In the genomic region with DNA sequence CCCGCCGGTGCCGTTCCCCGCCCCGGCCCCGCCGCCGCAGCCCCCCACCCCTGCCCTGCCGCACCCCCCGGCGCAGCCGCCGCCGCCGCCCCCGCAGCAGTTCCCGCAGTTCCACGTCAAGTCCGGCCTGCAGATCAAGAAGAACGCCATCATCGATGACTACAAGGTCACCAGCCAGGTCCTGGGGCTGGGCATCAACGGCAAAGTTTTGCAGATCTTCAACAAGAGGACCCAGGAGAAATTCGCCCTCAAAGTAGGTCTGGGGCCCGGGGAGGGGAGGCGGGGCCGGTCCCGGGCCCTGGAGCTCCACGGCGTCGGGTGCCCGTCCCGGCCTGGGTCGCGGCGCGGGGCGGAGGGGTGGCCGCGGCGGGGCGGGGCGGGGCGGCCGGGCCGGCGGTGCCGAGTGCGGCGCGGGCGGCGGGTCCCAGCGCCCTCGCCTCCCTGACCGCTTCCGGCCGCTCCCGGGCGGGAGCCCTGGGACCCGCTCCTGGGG, we compare ENCODE assay signal across 8 cellular contexts. TPM values are rescaled to one million over a fixed set of nuclear protein-coding genes. Genes with fewer than 3 reads are reported as not detected.
DNase-seq lines count a peak whose midpoint lies in the region; ATAC-seq and TF ChIP-seq lines count a peak whose summit lies in the region.

No MANE protein-coding gene starts in this region.

- H3K79me2 ChIP-seq in GM23338 (replicated peaks; ENCODE audit: insufficient read depth) (peaks cover 37% of the 10 kb centered on the region), PC-9 (ENCODE audit: low read depth) (peaks cover 47% of the 10 kb centered on the region)

- H3K9me3 Mint-ChIP-seq in Caco-2 (ENCODE audit: unreplicated experiment) (no peaks in the 10 kb centered on the region), GM23338 (no peaks in the 10 kb centered on the region)

- BruUV-seq in Caco-2 (replicated peaks; lab: Mats Ljungman, UMichigan) (no TSS peak), PC-9 (replicated peaks; lab: Mats Ljungman, UMichigan) (no TSS peak)

- TF ChIP-seq POLR2A in spleen (IDR thresholded peaks at IDR 0.05) = no peak

- H3K4me1 Mint-ChIP-seq in Caco-2 (ENCODE audit: low read depth, unreplicated experiment) (peaks cover 43% of the 10 kb centered on the region), GM23338 (peaks cover 48% of the 10 kb centered on the region)

- no peaks in the 10 kb centered on the region for H3K9me3 ChIP-seq in Caco-2
- H3K9me3 ChIP-seq in PC-9 (ENCODE audit: insufficient read depth, low read depth) = no peaks in the 10 kb centered on the region
- H3K9me3 ChIP-seq in iPS-15b (ENCODE audit: control insufficient read depth, insufficient read depth, low read length) = no peaks in the 10 kb centered on the region
- no peaks in the 10 kb centered on the region for H3K9me3 ChIP-seq in spleen

- H3K4me1 ChIP-seq in Caco-2 = peaks cover 54% of the 10 kb centered on the region
- H3K4me1 ChIP-seq in GM23338 (ENCODE audit: insufficient read depth) = peaks cover 42% of the 10 kb centered on the region
- peaks cover 25% of the 10 kb centered on the region for H3K4me1 ChIP-seq in PC-9 (replicated peaks; ENCODE audit: insufficient read depth)
- H3K4me1 ChIP-seq in iPS-15b (ENCODE audit: control insufficient read depth, insufficient read depth, low read length) = peaks cover 39% of the 10 kb centered on the region
- H3K4me1 ChIP-seq in spleen = peaks cover 33 to 88% (median 72%) of the 10 kb centered on the region in 6 donors

- H3K4me3 Mint-ChIP-seq in Caco-2 (ENCODE audit: unreplicated experiment) = peak overlapping the region; percentile 80
- H3K4me3 Mint-ChIP-seq in GM23338 = peak overlapping the region; percentile 93

- H3K27me3 Mint-ChIP-seq in Caco-2 (ENCODE audit: insufficient read depth, unreplicated experiment) = no peaks in the 10 kb centered on the region
- H3K27me3 Mint-ChIP-seq in GM23338 (ENCODE audit: insufficient read depth, low read depth, poor library complexity) = peaks cover 39% of the 10 kb centered on the region

- H4K20me1 ChIP-seq in GM23338 (replicated peaks; ENCODE audit: insufficient read depth) (peaks cover 38% of the 10 kb centered on the region), PC-9 (ENCODE audit: insufficient read depth) (peaks cover 40% of the 10 kb centered on the region)

- POLR2A ChIA-PET in Caco-2 (lab: Charles Lee) = interaction anchor here (1.8 kb wide), 1 partner anchor 10 kb away, joined by 7 read pairs; no protein-coding TSS in a partner anchor
- POLR2A ChIA-PET in PC-9 (lab: Charles Lee; ENCODE audit: unreplicated experiment) = interaction anchor here (0.6 kb wide), 1 partner anchor 25 kb away, joined by 3 read pairs; no protein-coding TSS in a partner anchor

- DNase-seq in Caco-2 = peak in 1 of 2 experiments; percentile 51
- DNase-seq in GM23338 (ENCODE audit: low spot score) = peak; percentile 68
- no peak for DNase-seq in PC-9
- no peak for DNase-seq in astrocyte of the cerebellum (ENCODE audit: low read depth)
- peak; percentile 91 for DNase-seq in spleen
- no peak for DNase-seq in ureter (ENCODE audit: low spot score)
- DNase-seq in kidney glomerular epithelial cell (lab: John Stamatoyannopoulos, UW) = no peak

- H3K27ac ChIP-seq in GM23338 (ENCODE audit: low read depth) (no peak overlapping the region), PC-9 (peak overlapping the region; percentile 82), spleen (peak overlapping the region; percentile 88 to 99 (median 96))

- H3K27ac Mint-ChIP-seq in Caco-2 (ENCODE audit: unreplicated experiment) (peak overlapping the region; percentile 70), GM23338 (peak overlapping the region; percentile 65; the same call in 1 of the 2 replicates)

- H3K4me3 ChIP-seq in Caco-2 (ENCODE audit: low read depth, low read length) (peak overlapping the region; percentile 72), GM23338 (peak overlapping the region; percentile 78), PC-9 (peak overlapping the region; percentile 99), astrocyte of the cerebellum (ENCODE audit: low read depth, low read length) (peak overlapping the region; percentile 62), iPS-15b (ENCODE audit: low read depth, low read length) (peak overlapping the region; percentile 95), spleen (peak overlapping the region; percentile 68 to 88 (median 80))

- H3F3A ChIP-seq in GM23338 (replicated peaks; ENCODE audit: low read depth) = peaks cover 11% of the 10 kb centered on the region; the same call in 1 of the 2 replicates
- H3F3A ChIP-seq in PC-9 (ENCODE audit: insufficient read depth, low read depth) = peaks cover 5% of the 10 kb centered on the region; the same call in 1 of the 2 replicates

- WGBS in spleen, 5 donors = 0 to 1% (median 0%) methylated on average over 35 to 60 of the region's 60 CpGs

- H3K36me3 ChIP-seq in Caco-2 (ENCODE audit: control insufficient read depth, insufficient read depth, low read length) = no peaks in the 10 kb centered on the region
- H3K36me3 ChIP-seq in GM23338 (ENCODE audit: insufficient read depth) = no peaks in the 10 kb centered on the region
- no peaks in the 10 kb centered on the region for H3K36me3 ChIP-seq in PC-9 (ENCODE audit: low read depth)
- no peaks in the 10 kb centered on the region for H3K36me3 ChIP-seq in iPS-15b (ENCODE audit: control insufficient read depth, insufficient read depth, low read length)
- peaks cover 0 to 8% (median 0%) of the 10 kb centered on the region in 6 donors for H3K36me3 ChIP-seq in spleen

- in situ Hi-C loops in astrocyte of the cerebellum (cut with HindIII; ENCODE audit: low sequenced_read_pairs) = no loop called here

- H3K4me2 ChIP-seq in GM23338 = peak overlapping the region; percentile 86
- H3K4me2 ChIP-seq in PC-9 = peak overlapping the region; percentile 78

- H3K9me2 ChIP-seq in GM23338 (ENCODE audit: insufficient read depth) (no peaks in the 10 kb centered on the region), PC-9 (ENCODE audit: insufficient read depth) (no peaks in the 10 kb centered on the region)

- H2AFZ ChIP-seq in GM23338 = no peak overlapping the region; the same call in 1 of the 2 replicates
- peak overlapping the region; percentile 72 for H2AFZ ChIP-seq in PC-9

- CTCF ChIA-PET in Caco-2 (lab: Charles Lee) = no interaction called here
- CTCF ChIA-PET in PC-9 (lab: Charles Lee) = no interaction called here

- H3K27me3 ChIP-seq in Caco-2 (replicated peaks; ENCODE audit: control insufficient read depth, insufficient read depth, low read length) = no peaks in the 10 kb centered on the region
- H3K27me3 ChIP-seq in GM23338 (ENCODE audit: insufficient read depth) = peaks cover 43% of the 10 kb centered on the region
- no peaks in the 10 kb centered on the region for H3K27me3 ChIP-seq in PC-9 (ENCODE audit: insufficient read depth, low read depth)
- peaks cover 30% of the 10 kb centered on the region for H3K27me3 ChIP-seq in iPS-15b (ENCODE audit: control insufficient read depth, insufficient read depth, low read length)
- no peaks in the 10 kb centered on the region for H3K27me3 ChIP-seq in spleen (replicated peaks in 1 of 7)

- TF ChIP-seq CTCF in Caco-2 (IDR thresholded peaks at IDR 0.05; ENCODE audit: insufficient read depth in 1 of 2, low read depth in 1 of 2, low read length in 1 of 2, severe bottlenecking in 1 of 2, unreplicated experiment in 1 of 2) = no peak
- TF ChIP-seq CTCF in GM23338 (conservative IDR thresholded peaks at IDR 0.05; ENCODE audit: low read depth in 2 of 2) = no peak
- no peak for TF ChIP-seq CTCF in PC-9 (conservative IDR thresholded peaks at IDR 0.05)
- TF ChIP-seq CTCF in astrocyte of the cerebellum (IDR thresholded peaks at IDR 0.05; ENCODE audit: low read depth, low read length, missing control alignments) = no peak
- TF ChIP-seq CTCF in spleen (IDR thresholded peaks at IDR 0.05 in 8 of 11, conservative IDR thresholded peaks at IDR 0.05 in 3 of 11) = no peak

- ATAC-seq in GM23338 = peak; percentile 11

- intact Hi-C loops in Caco-2 (cut with micrococcal nuclease; ENCODE audit: unreplicated experiment) (no loop called here), PC-9 (cut with micrococcal nuclease; ENCODE audit: unreplicated experiment) (no loop called here), spleen (cut with DNase I; ENCODE audit: low total_unique reads) (no loop called here)

- H3K9ac ChIP-seq in iPS-15b (ENCODE audit: low read depth, low read length) = peak overlapping the region; percentile 90

- H3K36me3 Mint-ChIP-seq in Caco-2 (ENCODE audit: insufficient read depth, unreplicated experiment) (peaks cover 6% of the 10 kb centered on the region), GM23338 (ENCODE audit: low read depth) (peaks cover 3% of the 10 kb centered on the region; the same call in 1 of the 3 replicates)

TF ChIP-seq in GM23338, 12 proteins besides CTCF, POLR2A, EP300 and RAD21 (continues in another document):
- TF ChIP-seq JUNB (IDR thresholded peaks at IDR 0.05; ENCODE audit: unreplicated experiment) (no peak), ZNF331 (CRISPR knock-in tag; IDR thresholded peaks at IDR 0.05; ENCODE audit: low read depth) (no peak), EZH2 (IDR thresholded peaks at IDR 0.05; ENCODE audit: low read depth, unreplicated experiment) (no peak)

RNA-seq across cellular contexts. Expression of a gene that starts 0.6 kb away (rescaled TPM):
- 88.2 and 96.8 TPM in 2 replicates for total RNA-seq in Caco-2 (2022)
- 30.4 and 32.1 TPM in 2 replicates for total RNA-seq in GM23338 (2014; rRNA removed; shearing (Covaris generic))
- polyA plus RNA-seq in GM23338 (2016; fragmentation: Nextera tagmentation; extraction: Ambion mirVana) = 9.6 and 10.1 TPM in 2 replicates
- 62.6 and 70.6 TPM in 2 replicates for total RNA-seq in PC-9 (2021)
- 100 to 1,000 TPM in 5 of 7 donors, 10 to 100 TPM in 2; 82.0 to 129 (median 104) TPM for total RNA-seq in spleen
- polyA plus RNA-seq in spleen = 10 to 100 TPM; 42.2 to 68.1 (median 53.4) TPM
- 69.8 TPM for total RNA-seq in ureter

RNA-seq across cellular contexts. Expression of a gene that starts 50.0 kb away (rescaled TPM):
- total RNA-seq in Caco-2 (2022) (0.16 TPM in 1 of 2 replicates, not detected in the other), PC-9 (2021) (3.3 and 3.9 TPM in 2 replicates), spleen (1 to 10 TPM; 2.4 to 6.6 (median 4.3) TPM), ureter (4.8 TPM)
- total RNA-seq in GM23338 (2014; rRNA removed; shearing (Covaris generic)) = 8.5 and 9.5 TPM in 2 replicates
- polyA plus RNA-seq in GM23338 (2016; fragmentation: Nextera tagmentation; extraction: Ambion mirVana) (1.8 and 2.9 TPM in 2 replicates), spleen (1 to 10 TPM in 1 of 3 donors, under 1 TPM in 2; 0.65 to 1.4 (median 0.89) TPM)

Comparison
In these comparisons a context has a peak if more than half of its experiments do, and no peak if none do; other contexts are left out.
1. DNase-seq: peak in GM23338 (single experiment) and spleen (single experiment); none in PC-9 (0 of 2), astrocyte of the cerebellum (single experiment), ureter (single experiment) and kidney glomerular epithelial cell (single experiment).
2. Peak in every context shown above with its lines, with median percentiles within 50 percentile points of each other: H3K4me3 ChIP-seq.